18 cellular contexts compared by ENCODE assay signal in genomic region chr6:131059486-131059885, GRCh38. TPM values are rescaled to one million over a fixed set of nuclear protein-coding genes. Genes with fewer than 3 reads are reported as not detected.
DNase-seq lines count a peak whose midpoint lies in the region; ATAC-seq and TF ChIP-seq lines count a peak whose summit lies in the region.
"Had no signal": no experiment of that assay in that cellular context is flagged by ENCODE, and none has a peak within 500 bp of the region (broad histone marks: within the 10 kb centered on the region; RNA-seq: fewer than 3 reads in every experiment).

No MANE protein-coding gene starts in this region.

- peak overlapping the region; percentile 8 for H3K27ac ChIP-seq in brain microvascular endothelial cell
- H3K27ac ChIP-seq in trophoblast cell (ENCODE audit: low read depth, low read length): no peak overlapping the region
- H3K27ac ChIP-seq: esophagus squamous epithelium, parathyroid adenoma, suprapubic skin had no signal

- no peak overlapping the region for H2AFZ ChIP-seq in trophoblast cell (ENCODE audit: insufficient read depth, low read length, poor library complexity)
- H2AFZ ChIP-seq: parathyroid adenoma had no signal

- DNase-seq in ACHN (peak; percentile 44), HFFc6 (peak; percentile 61), brain microvascular endothelial cell (peak; percentile 54), kidney glomerular epithelial cell (lab: John Stamatoyannopoulos, UW) (peak; percentile 43), trophoblast cell (no peak)
- DNase-seq in activated T-cell treated with anti-CD3 and anti-CD28 coated beads, Interleukin-2, amount 50 U/mL, for 4 hours: no peak
- no peak for DNase-seq in activated CD8-positive, alpha-beta T cell treated with anti-CD3 and anti-CD28 coated beads, Interleukin-2, amount 10 ng/mL, durations not matched to agents 7 days and 5 days
- DNase-seq: DMS153; esophagus squamous epithelium; immature natural killer cell; NCI-H1048; stimulated activated CD4-positive, alpha-beta T cell treated with anti-CD3 and anti-CD28 coated beads, Interleukin-15, amount 100 ng/mL, for 24 hours; SW 1271 had no signal

- H2AK5ac ChIP-seq in trophoblast cell (ENCODE audit: low read length): no peak overlapping the region

- H4K12ac ChIP-seq in trophoblast cell (ENCODE audit: low read depth, low read length): no peak overlapping the region

- POLR2A ChIA-PET in activated CD8-positive, alpha-beta T cell treated with anti-CD3 and anti-CD28 coated beads, Interleukin-2, amount 10 ng/mL, durations not matched to agents 7 days and 5 days (lab: Charles Lee): no interaction called here

- CTCF ChIA-PET in activated CD8-positive, alpha-beta T cell treated with anti-CD3 and anti-CD28 coated beads, Interleukin-2, amount 10 ng/mL, durations not matched to agents 7 days and 5 days (lab: Charles Lee): no interaction called here

- H3K18ac ChIP-seq in trophoblast cell (ENCODE audit: low read length): no peak overlapping the region

- no peak overlapping the region for H3K4ac ChIP-seq in trophoblast cell (ENCODE audit: low read depth, low read length)

- TF ChIP-seq CTCF in HFFc6 (IDR thresholded peaks at IDR 0.05) (no peak), brain microvascular endothelial cell (IDR thresholded peaks at IDR 0.05; ENCODE audit: low read depth, low read length, missing control alignments) (no peak)

- WGBS in trophoblast cell (ENCODE audit: extremely low coverage, insufficient coverage, insufficient read length): no CpG with 5 or more reads among the region's 4 CpGs

- H3K27ac Mint-ChIP-seq in HFFc6: peak overlapping the region; percentile 82
- H3K27ac Mint-ChIP-seq in activated CD8-positive, alpha-beta T cell treated with anti-CD3 and anti-CD28 coated beads, Interleukin-2, amount 10 ng/mL, durations not matched to agents 7 days and 5 days: no peak overlapping the region
- H3K27ac Mint-ChIP-seq: dendritic cell treated with granulocyte-macrophage colony-stimulating factor and Interleukin-4, amounts not matched to agents 40 ng/mL and 50 ng/mL, for 4 days; immature natural killer cell had no signal

- no peaks in the 10 kb centered on the region for H3K36me3 ChIP-seq in brain microvascular endothelial cell (replicated peaks)
- no peaks in the 10 kb centered on the region for H3K36me3 ChIP-seq in trophoblast cell (ENCODE audit: control insufficient read depth in 1 of 2, insufficient read depth in 2 of 2, low read length in 2 of 2)
- H3K36me3 ChIP-seq: suprapubic skin had no signal

- no peak overlapping the region for H4K8ac ChIP-seq in trophoblast cell (ENCODE audit: low read depth, low read length)

- H3K79me2 ChIP-seq in trophoblast cell (ENCODE audit: control insufficient read depth, insufficient read depth, low read length, poor library complexity): peaks cover 10% of the 10 kb centered on the region

- ATAC-seq in GM19467 (IDR thresholded peaks at IDR 0.05; ENCODE audit: unreplicated experiment): no peak
- no peak for ATAC-seq in activated T-cell treated with anti-CD3 and anti-CD28 coated beads, Interleukin-2, amount 50 U/mL, for 4 hours
- ATAC-seq in activated CD8-positive, alpha-beta T cell treated with anti-CD3 and anti-CD28 coated beads, Interleukin-2, amount 10 ng/mL, durations not matched to agents 7 days and 5 days: no peak
- ATAC-seq: activated CD4-positive, CD25-positive, alpha-beta regulatory T cell treated with anti-CD3 and anti-CD28 coated beads, Interleukin-2, amount 50 U/mL, for 24 hours had no signal

- H3K27me3 ChIP-seq in brain microvascular endothelial cell (replicated peaks) (no peaks in the 10 kb centered on the region), trophoblast cell (ENCODE audit: insufficient read depth, low read length) (no peaks in the 10 kb centered on the region)
- H3K27me3 ChIP-seq: esophagus squamous epithelium, suprapubic skin had no signal

- H2BK12ac ChIP-seq in trophoblast cell (ENCODE audit: low read length): no peak overlapping the region

- no peak overlapping the region for H2BK120ac ChIP-seq in trophoblast cell (ENCODE audit: insufficient read depth, low read length, poor library complexity)

- no peaks in the 10 kb centered on the region; the same call in 1 of the 2 replicates for H3K27me3 Mint-ChIP-seq in HFFc6 (ENCODE audit: insufficient read depth)
- no peaks in the 10 kb centered on the region for H3K27me3 Mint-ChIP-seq in activated T-cell treated with anti-CD3 and anti-CD28 coated beads, Interleukin-2, amount 50 U/mL, for 4 hours (ENCODE audit: low read depth)
- H3K27me3 Mint-ChIP-seq in activated CD8-positive, alpha-beta T cell treated with anti-CD3 and anti-CD28 coated beads, Interleukin-2, amount 10 ng/mL, durations not matched to agents 7 days and 5 days (ENCODE audit: low read depth): peaks cover 10% of the 10 kb centered on the region

- H4K91ac ChIP-seq in trophoblast cell (ENCODE audit: low read depth, low read length): no peak overlapping the region

- H3K4me3 Mint-ChIP-seq in HFFc6: peak overlapping the region; percentile 93
- H3K4me3 Mint-ChIP-seq in activated T-cell treated with anti-CD3 and anti-CD28 coated beads, Interleukin-2, amount 50 U/mL, for 4 hours: no peak overlapping the region
- no peak overlapping the region for H3K4me3 Mint-ChIP-seq in activated CD8-positive, alpha-beta T cell treated with anti-CD3 and anti-CD28 coated beads, Interleukin-2, amount 10 ng/mL, durations not matched to agents 7 days and 5 days
- H3K4me3 Mint-ChIP-seq: dendritic cell treated with granulocyte-macrophage colony-stimulating factor and Interleukin-4, amounts not matched to agents 40 ng/mL and 50 ng/mL, for 4 days; immature natural killer cell had no signal

- H3K79me1 ChIP-seq in trophoblast cell (ENCODE audit: low read length): peaks cover 9% of the 10 kb centered on the region

- no peak overlapping the region for H3K4me3 ChIP-seq in brain microvascular endothelial cell (ENCODE audit: low read depth, low read length)
- H3K4me3 ChIP-seq in trophoblast cell (ENCODE audit: low read depth, low read length): no peak overlapping the region
- H3K4me3 ChIP-seq: esophagus squamous epithelium, suprapubic skin had no signal

- no peak overlapping the region for H2BK5ac ChIP-seq in trophoblast cell (ENCODE audit: low read depth, low read length, poor library complexity)

- in situ Hi-C loops in ACHN (cut with HindIII; ENCODE audit: low pct_ligation_motif_present, low pct_unique_long_range_greater_than_20kb, low sequenced_read_pairs) (no loop called here), brain microvascular endothelial cell (cut with HindIII; ENCODE audit: low pct_ligation_motif_present, low sequenced_read_pairs) (no loop called here)

- H3K23ac ChIP-seq in trophoblast cell (ENCODE audit: low read length): no peak overlapping the region

- H3K4me1 ChIP-seq in trophoblast cell (ENCODE audit: control insufficient read depth in 1 of 2, insufficient read depth in 2 of 2, low read length in 2 of 2): peaks cover 0 to 4% of the 10 kb centered on the region in 2 experiments
- H3K4me1 ChIP-seq: parathyroid adenoma had no signal

- no peak overlapping the region for H3K9ac ChIP-seq in trophoblast cell (ENCODE audit: low read length)
- H3K9ac ChIP-seq: parathyroid adenoma had no signal

- peaks cover 2% of the 10 kb centered on the region for H3K9me3 ChIP-seq in trophoblast cell (ENCODE audit: insufficient read depth, low read depth, low read length)

- peaks cover 28% of the 10 kb centered on the region for H3K9me3 Mint-ChIP-seq in HFFc6
- peaks cover 13% of the 10 kb centered on the region for H3K9me3 Mint-ChIP-seq in activated T-cell treated with anti-CD3 and anti-CD28 coated beads, Interleukin-2, amount 50 U/mL, for 4 hours
- H3K9me3 Mint-ChIP-seq in activated CD8-positive, alpha-beta T cell treated with anti-CD3 and anti-CD28 coated beads, Interleukin-2, amount 10 ng/mL, durations not matched to agents 7 days and 5 days (ENCODE audit: insufficient read depth): peaks cover 10% of the 10 kb centered on the region

- no peak overlapping the region for H3K4me2 ChIP-seq in trophoblast cell (ENCODE audit: low read length)

- H3K14ac ChIP-seq in trophoblast cell (ENCODE audit: low read length): no peak overlapping the region

- peaks cover 50% of the 10 kb centered on the region for H3K4me1 Mint-ChIP-seq in HFFc6 (ENCODE audit: low read depth)
- peaks cover 22% of the 10 kb centered on the region for H3K4me1 Mint-ChIP-seq in activated T-cell treated with anti-CD3 and anti-CD28 coated beads, Interleukin-2, amount 50 U/mL, for 4 hours (ENCODE audit: low read depth)
- H3K4me1 Mint-ChIP-seq in activated CD8-positive, alpha-beta T cell treated with anti-CD3 and anti-CD28 coated beads, Interleukin-2, amount 10 ng/mL, durations not matched to agents 7 days and 5 days (ENCODE audit: low read depth): peaks cover 17% of the 10 kb centered on the region

- peaks cover 30% of the 10 kb centered on the region for H3K36me3 Mint-ChIP-seq in HFFc6 (ENCODE audit: low read depth)
- peaks cover 2% of the 10 kb centered on the region for H3K36me3 Mint-ChIP-seq in activated T-cell treated with anti-CD3 and anti-CD28 coated beads, Interleukin-2, amount 50 U/mL, for 4 hours (ENCODE audit: insufficient read depth)
- H3K36me3 Mint-ChIP-seq in activated CD8-positive, alpha-beta T cell treated with anti-CD3 and anti-CD28 coated beads, Interleukin-2, amount 10 ng/mL, durations not matched to agents 7 days and 5 days (ENCODE audit: low read depth): peaks cover 7% of the 10 kb centered on the region

RNA-seq across cellular contexts. Expression of gene EPB41L2, which starts 3.6 kb away (rescaled TPM):
- total RNA-seq in HFFc6 (2021; fragmentation: NEBNext Ultra II Directional; extraction: Animal tissue kit (Norgen Biotek cat#: 25700)): 10 to 100 TPM; 39.3 to 73.8 (median 60.7) TPM
- 10 to 100 TPM; 11.7 to 18.0 (median 15.3) TPM for total RNA-seq in activated T-cell treated with anti-CD3 and anti-CD28 coated beads, Interleukin-2, amount 50 U/mL, for 4 hours
- 35.0 and 39.1 TPM in 2 replicates for polyA plus RNA-seq in trophoblast cell (2013)
- 10 to 100 TPM; 18.0 to 23.6 TPM for total RNA-seq in activated CD8-positive, alpha-beta T cell treated with anti-CD3 and anti-CD28 coated beads, Interleukin-2, amount 10 ng/mL, durations not matched to agents 7 days and 5 days

Comparison
In these comparisons a context has a peak if more than half of its experiments do, and no peak if none do; other contexts are left out.
1. DNase-seq: peak in ACHN (single experiment), HFFc6 (single experiment), brain microvascular endothelial cell (single experiment) and kidney glomerular epithelial cell (single experiment); none in activated T-cell treated with anti-CD3 and anti-CD28 coated beads, Interleukin-2, amount 50 U/mL, for 4 hours (single experiment), trophoblast cell (0 of 2) and activated CD8-positive, alpha-beta T cell treated with anti-CD3 and anti-CD28 coated beads, Interleukin-2, amount 10 ng/mL, durations not matched to agents 7 days and 5 days (single experiment).